ENCODE assay signal across 23 cellular contexts in the genomic region with DNA sequence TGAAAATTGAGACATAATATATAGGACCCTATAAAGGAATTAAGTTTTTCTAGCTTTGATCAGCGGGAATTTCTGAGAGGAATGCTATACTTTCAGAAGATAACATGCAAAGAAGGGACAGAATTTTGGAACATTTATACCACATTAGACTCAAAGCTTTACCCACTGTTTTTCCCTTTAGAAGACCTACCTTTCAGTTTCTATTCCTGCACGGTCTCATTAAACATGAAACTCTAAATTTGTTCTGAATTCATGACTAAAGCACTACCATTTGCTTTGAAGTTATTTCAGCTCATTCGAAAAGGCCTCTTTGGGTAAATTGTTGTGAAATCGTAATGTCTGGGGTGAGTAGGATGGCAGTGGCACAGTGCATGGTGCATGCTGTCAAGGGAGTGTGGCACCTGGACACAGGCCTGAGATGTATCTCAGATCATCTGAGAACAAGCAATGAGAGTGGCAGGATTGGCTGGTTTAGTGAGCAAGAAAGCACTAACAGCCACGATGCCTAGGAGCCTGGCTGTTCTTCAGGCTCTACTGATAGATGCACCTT. TPM values are rescaled to one million over a fixed set of nuclear protein-coding genes. Genes with fewer than 3 reads are reported as not detected.
DNase-seq lines count a peak whose midpoint lies in the region; ATAC-seq and TF ChIP-seq lines count a peak whose summit lies in the region.
"Had no signal": no experiment of that assay in that cellular context is flagged by ENCODE, and none has a peak within 500 bp of the region (broad histone marks: within the 10 kb centered on the region; RNA-seq: fewer than 3 reads in every experiment).

No MANE protein-coding gene starts in this region.

- TF ChIP-seq CTCF in suprapubic skin (IDR thresholded peaks at IDR 0.05) (no peak), psoas muscle (IDR thresholded peaks at IDR 0.05) (no peak), osteocyte (IDR thresholded peaks at IDR 0.05) (no peak)

- POLR2A ChIA-PET in activated naive CD8-positive, alpha-beta T cell treated with anti-CD3 and anti-CD28 coated beads, Interleukin-2, amount 10 ng/mL, durations not matched to agents 7 days and 5 days (lab: Charles Lee) = interaction anchor here (0.6 kb wide), 1 partner anchor 244 kb away, joined by 5 read pairs; no protein-coding TSS in a partner anchor

- 73% methylated on average over 5 of the region's 5 CpGs for WGBS in suprapubic skin
- WGBS in psoas muscle, 3 donors = 81 to 85% (median 84%) methylated on average over 5 of the region's 5 CpGs

- no peak for TF ChIP-seq EP300 in suprapubic skin (IDR thresholded peaks at IDR 0.05)

- no peaks in the 10 kb centered on the region for H3K9me3 ChIP-seq in suprapubic skin
- H3K9me3 ChIP-seq in psoas muscle = no peaks in the 10 kb centered on the region
- H3K9me3 ChIP-seq: upper lobe of right lung had no signal

- H3K36me3 ChIP-seq in suprapubic skin = no peaks in the 10 kb centered on the region
- no peaks in the 10 kb centered on the region for H3K36me3 ChIP-seq in psoas muscle (ENCODE audit: insufficient read depth in 1 of 2, low read depth in 1 of 2)
- H3K36me3 ChIP-seq: right atrium auricular region, upper lobe of right lung had no signal

- H3K27me3 ChIP-seq in suprapubic skin (no peaks in the 10 kb centered on the region), psoas muscle (ENCODE audit: insufficient read depth in 3 of 3, low read length in 2 of 3) (no peaks in the 10 kb centered on the region)
- H3K27me3 ChIP-seq: right atrium auricular region, upper lobe of right lung had no signal

- peak overlapping the region; percentile 28 for H3K27ac Mint-ChIP-seq in activated naive CD8-positive, alpha-beta T cell treated with anti-CD3 and anti-CD28 coated beads, Interleukin-2, amount 10 ng/mL, durations not matched to agents 7 days and 5 days
- no peak overlapping the region for H3K27ac Mint-ChIP-seq in osteocyte (ENCODE audit: unreplicated experiment)
- H3K27ac Mint-ChIP-seq: brain; CD4-positive, alpha-beta memory T cell; effector memory CD8-positive, alpha-beta T cell had no signal

- intact Hi-C loops in psoas muscle (cut with DNase I) = no loop called here

- H3K4me1 Mint-ChIP-seq in activated naive CD8-positive, alpha-beta T cell treated with anti-CD3 and anti-CD28 coated beads, Interleukin-2, amount 10 ng/mL, durations not matched to agents 7 days and 5 days = peaks cover 4% of the 10 kb centered on the region
- H3K4me1 Mint-ChIP-seq in osteocyte (ENCODE audit: unreplicated experiment) = no peaks in the 10 kb centered on the region
- H3K4me1 Mint-ChIP-seq: brain had no signal

- H3K4me1 ChIP-seq in suprapubic skin (no peaks in the 10 kb centered on the region), psoas muscle (no peaks in the 10 kb centered on the region)
- H3K4me1 ChIP-seq: right atrium auricular region, upper lobe of right lung had no signal

- no peak for ATAC-seq in activated naive CD8-positive, alpha-beta T cell treated with anti-CD3 and anti-CD28 coated beads, Interleukin-2, amount 10 ng/mL, durations not matched to agents 7 days and 5 days (ENCODE audit: low read depth)
- ATAC-seq in psoas muscle = no peak
- ATAC-seq: effector memory CD8-positive, alpha-beta T cell; PC-3; upper lobe of right lung had no signal

- H3K27me3 Mint-ChIP-seq in activated naive CD8-positive, alpha-beta T cell treated with anti-CD3 and anti-CD28 coated beads, Interleukin-2, amount 10 ng/mL, durations not matched to agents 7 days and 5 days = peaks cover 3% of the 10 kb centered on the region
- H3K27me3 Mint-ChIP-seq in osteocyte (ENCODE audit: unreplicated experiment) = peaks cover 6% of the 10 kb centered on the region

- peak overlapping the region; percentile 17 for H3K4me3 Mint-ChIP-seq in activated naive CD8-positive, alpha-beta T cell treated with anti-CD3 and anti-CD28 coated beads, Interleukin-2, amount 10 ng/mL, durations not matched to agents 7 days and 5 days
- H3K4me3 Mint-ChIP-seq in osteocyte (ENCODE audit: unreplicated experiment) = no peak overlapping the region
- H3K4me3 Mint-ChIP-seq: brain; effector memory CD8-positive, alpha-beta T cell had no signal

- H3K9me3 Mint-ChIP-seq in activated naive CD8-positive, alpha-beta T cell treated with anti-CD3 and anti-CD28 coated beads, Interleukin-2, amount 10 ng/mL, durations not matched to agents 7 days and 5 days = peaks cover 11% of the 10 kb centered on the region
- H3K9me3 Mint-ChIP-seq in osteocyte (ENCODE audit: unreplicated experiment) = peaks cover under 1% of the 10 kb centered on the region
- H3K9me3 Mint-ChIP-seq: effector memory CD8-positive, alpha-beta T cell had no signal

- no peak overlapping the region for H3K4me3 ChIP-seq in suprapubic skin
- H3K4me3 ChIP-seq in psoas muscle = no peak overlapping the region
- H3K4me3 ChIP-seq: right atrium auricular region, upper lobe of right lung had no signal

- H3K27ac ChIP-seq in suprapubic skin = no peak overlapping the region
- H3K27ac ChIP-seq in psoas muscle = no peak overlapping the region
- H3K27ac ChIP-seq: right atrium auricular region, upper lobe of right lung had no signal

- peaks cover 4% of the 10 kb centered on the region for H3K36me3 Mint-ChIP-seq in activated naive CD8-positive, alpha-beta T cell treated with anti-CD3 and anti-CD28 coated beads, Interleukin-2, amount 10 ng/mL, durations not matched to agents 7 days and 5 days
- H3K36me3 Mint-ChIP-seq in osteocyte (ENCODE audit: unreplicated experiment) = no peaks in the 10 kb centered on the region
- H3K36me3 Mint-ChIP-seq: brain had no signal

- DNase-seq in stimulated activated naive CD4-positive, alpha-beta T cell treated with Interleukin-2 at 50 U/mL for 16 hours (lab: John Stamatoyannopoulos, UW) = peak; percentile 1
- DNase-seq in stimulated activated naive CD4-positive, alpha-beta T cell (lab: John Stamatoyannopoulos, UW) = no peak
- peak; percentile 1 to 11 for DNase-seq in activated CD4-positive, alpha-beta T cell treated with anti-CD3 and anti-CD28 coated beads, Interleukin-2, amount 50 U/mL, for 24 hours (ENCODE audit: low read depth in 1 of 2, low spot score in 1 of 2)
- DNase-seq in activated naive CD8-positive, alpha-beta T cell treated with anti-CD3 and anti-CD28 coated beads, Interleukin-2, amount 10 ng/mL, durations not matched to agents 7 days and 5 days = no peak
- DNase-seq in suprapubic skin (ENCODE audit: low spot score in 2 of 2) (no peak), psoas muscle (no peak), osteocyte (ENCODE audit: extremely low spot score, unreplicated experiment) (no peak)
- DNase-seq: CD4-positive, alpha-beta memory T cell; DMS153; effector memory CD8-positive, alpha-beta T cell; GF-D8; GOT3; kidney glomerular epithelial cell; NCI-H1048; NCI-H187 treated with DMSO at 0.1 percent for 48 hours; NCI-H226; NCI-H82; nucleus accumbens; PC-3; SHP77 treated with DMSO at 0.1 percent for 48 hours; upper lobe of right lung had no signal

- no peak for TF ChIP-seq POLR2A in suprapubic skin (IDR thresholded peaks at IDR 0.05)

RNA-seq across cellular contexts. Expression of a gene that starts 42.5 kb away (rescaled TPM):
- total RNA-seq in activated naive CD8-positive, alpha-beta T cell treated with anti-CD3 and anti-CD28 coated beads, Interleukin-2, amount 10 ng/mL, durations not matched to agents 7 days and 5 days = 10 to 100 TPM; 10.1 to 11.9 TPM
- total RNA-seq in suprapubic skin = 10 to 100 TPM; 11.3 to 16.7 (median 12.5) TPM
- total RNA-seq in psoas muscle = 10 to 100 TPM; 18.5 to 26.8 (median 19.5) TPM
- polyA plus RNA-seq in psoas muscle = 10 to 100 TPM; 29.5 to 55.4 (median 38.0) TPM
- total RNA-seq in osteocyte = 7.2 and 7.9 TPM in 2 replicates

RNA-seq across cellular contexts. Expression of a gene that starts 42.7 kb away (rescaled TPM):
- 10 to 100 TPM; 44.4 to 47.0 TPM for total RNA-seq in activated naive CD8-positive, alpha-beta T cell treated with anti-CD3 and anti-CD28 coated beads, Interleukin-2, amount 10 ng/mL, durations not matched to agents 7 days and 5 days
- total RNA-seq in suprapubic skin (100 to 1,000 TPM; 206 to 237 (median 219) TPM), psoas muscle (100 to 1,000 TPM in 1 of 4 donors, 10 to 100 TPM in 3; 28.2 to 107 (median 34.2) TPM), osteocyte (73.3 and 76.5 TPM in 2 replicates)
- 10 to 100 TPM; 41.5 to 79.0 (median 48.5) TPM for polyA plus RNA-seq in psoas muscle

Comparison
In these comparisons a context has a peak if more than half of its experiments do, and no peak if none do; other contexts are left out.
1. DNase-seq: peak in stimulated activated naive CD4-positive, alpha-beta T cell treated with Interleukin-2 at 50 U/mL for 16 hours (single experiment) and activated CD4-positive, alpha-beta T cell treated with anti-CD3 and anti-CD28 coated beads, Interleukin-2, amount 50 U/mL, for 24 hours (2 of 2); none in stimulated activated naive CD4-positive, alpha-beta T cell (0 of 6), activated naive CD8-positive, alpha-beta T cell treated with anti-CD3 and anti-CD28 coated beads, Interleukin-2, amount 10 ng/mL, durations not matched to agents 7 days and 5 days (single experiment), suprapubic skin (0 of 2), psoas muscle (0 of 2) and osteocyte (single experiment).